ENCODE assay signal across 18 cellular contexts in the genomic region with DNA sequence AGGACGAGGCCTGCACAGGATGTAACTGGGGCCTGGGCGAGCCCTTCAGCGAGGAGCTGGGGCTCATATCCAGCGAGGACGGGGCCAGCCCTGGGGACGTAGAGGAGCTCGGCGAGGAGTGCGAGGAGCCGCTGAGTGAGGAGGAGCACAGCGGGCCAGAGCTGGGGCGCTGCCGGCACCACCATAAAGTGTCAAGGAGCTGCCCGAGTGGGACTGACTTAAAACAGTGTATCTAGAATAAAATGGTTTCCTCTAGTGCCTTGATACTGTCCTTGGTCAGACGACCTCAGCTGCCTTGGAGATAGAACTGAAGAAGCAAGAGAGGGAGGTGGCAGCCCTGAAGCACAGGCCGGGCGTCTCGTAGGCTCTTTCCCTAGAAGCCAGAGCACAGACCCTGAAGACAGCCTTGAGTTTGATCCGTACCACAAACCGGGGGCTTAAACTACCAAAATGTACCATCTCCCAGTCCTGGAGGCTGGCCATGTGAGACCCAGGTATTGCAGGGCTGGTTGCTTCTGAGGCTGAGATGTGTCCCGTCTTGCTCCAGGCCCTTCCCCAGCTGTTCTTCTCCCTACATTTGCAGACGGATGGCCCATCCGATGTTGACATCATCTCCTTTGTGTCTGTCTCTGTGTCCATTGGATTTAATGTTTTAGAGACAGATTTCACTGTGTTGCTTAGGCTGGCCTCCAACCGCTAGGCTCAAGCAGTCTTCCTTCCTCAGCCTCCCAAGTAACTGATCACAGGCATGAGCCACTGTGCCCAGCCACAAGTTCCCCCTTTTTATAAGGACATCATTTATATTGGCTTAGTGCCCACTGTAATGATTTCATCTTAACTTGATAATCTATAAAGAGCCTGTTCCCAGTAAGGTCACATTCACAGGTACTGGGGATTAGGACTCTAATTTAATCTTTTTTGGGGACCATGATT. TPM values are rescaled to one million over a fixed set of nuclear protein-coding genes. Genes with fewer than 3 reads are reported as not detected.
A peak's percentile ranks its signal among the peaks of the same experiment; 100 is the strongest.
DNase-seq lines count a peak whose midpoint lies in the region; ATAC-seq, FAIRE-seq and TF ChIP-seq lines count a peak whose summit lies in the region.
"Had no signal": no experiment of that assay in that cellular context is flagged by ENCODE, and none has a peak within 500 bp of the region (broad histone marks: within the 10 kb centered on the region; RNA-seq: fewer than 3 reads in every experiment).

No MANE protein-coding gene starts in this region.

- peaks cover 57% of the 10 kb centered on the region for H3K4me1 Mint-ChIP-seq in T-helper 17 cell

- POLR2A ChIA-PET in HepG2 (lab: Yijun Ruan, JAX) = no interaction called here

- H3K27me3 Mint-ChIP-seq in T-helper 17 cell = no peaks in the 10 kb centered on the region
- H3K27me3 Mint-ChIP-seq: activated B cell treated with CpG ODN at 0.5 μM for 24 hours had no signal

- H3K27ac ChIP-seq in HepG2 (ENCODE audit: extremely low read length, insufficient read depth, low read length) = no peak overlapping the region
- H3K27ac ChIP-seq: heart left ventricle, ovary had no signal

- no peak overlapping the region for H3K9ac ChIP-seq in HepG2 (ENCODE audit: insufficient read depth, low read depth, low read length)

- CTCF ChIA-PET in HepG2 (lab: Yijun Ruan, JAX; ENCODE audit: low intra/inter-chr PET ratio, low total read pairs) = no interaction called here

- H4K20me1 ChIP-seq in HepG2 (ENCODE audit: insufficient read depth, low read length) = peaks cover 18% of the 10 kb centered on the region; the same call in 1 of the 2 replicates

- no peaks in the 10 kb centered on the region for H3K4me1 ChIP-seq in HepG2 (ENCODE audit: insufficient read depth, low read length)

- H3K4me3 Mint-ChIP-seq in T-helper 17 cell = peak overlapping the region; percentile 52
- H3K4me3 Mint-ChIP-seq: activated B cell treated with CpG ODN at 0.5 μM for 24 hours had no signal

- H3K27me3 ChIP-seq in HepG2 (ENCODE audit: control insufficient read depth in 1 of 2, insufficient read depth in 2 of 2, low read length in 2 of 2) = no peaks in the 10 kb centered on the region
- H3K27me3 ChIP-seq: heart left ventricle, ovary had no signal

- peak; percentile 70 for DNase-seq in cardiac septum (ENCODE audit: low spot score)
- DNase-seq in left ventricle myocardium superior = no peak
- no peak for DNase-seq in T-helper 17 cell
- DNase-seq in HepG2 (ENCODE audit: low spot score) = no peak
- DNase-seq in middle frontal gyrus (ENCODE audit: extremely low spot score, low spot score) = no peak
- no peak for DNase-seq in islet precursor cell
- DNase-seq: activated B cell treated with CpG ODN at 0.5 μM for 24 hours; AML-193; DMS79; heart left ventricle; KG1; ovary; stimulated activated CD4-positive, alpha-beta T cell treated with anti-CD3 and anti-CD28 coated beads, Interleukin-4, amount 100 ng/mL, for 4 hours had no signal

- intact Hi-C loops in cardiac septum (cut with DNase I) = no loop called here
- intact Hi-C loops in left ventricle myocardium superior (cut with micrococcal nuclease) = no loop called here
- intact Hi-C loops in HepG2 (cut with micrococcal nuclease; ENCODE audit: unreplicated experiment) = loop anchor here (5.0 kb wide), 1 partner anchor 205 kb away; no protein-coding TSS in a partner anchor

- H3K4me3 ChIP-seq in HepG2 (replicated peaks in 1 of 3; ENCODE audit: insufficient read depth in 1 of 3, low read depth in 2 of 3, low read length in 3 of 3) = no peak overlapping the region
- H3K4me3 ChIP-seq: heart left ventricle, ovary had no signal

- H2AFZ ChIP-seq in HepG2 (ENCODE audit: low read length) = no peak overlapping the region

- ATAC-seq in left ventricle myocardium superior = no peak
- ATAC-seq in T-helper 17 cell = peak; percentile 12
- ATAC-seq in HepG2 = no peak; the same call in 2 of the 3 replicates
- ATAC-seq in HG03439 (IDR thresholded peaks at IDR 0.05; ENCODE audit: unreplicated experiment) = no peak
- no peak for ATAC-seq in HG02981 (IDR thresholded peaks at IDR 0.05; ENCODE audit: unreplicated experiment)

- peaks cover 15% of the 10 kb centered on the region for H3K36me3 Mint-ChIP-seq in T-helper 17 cell (ENCODE audit: low read depth)

- no peak for TF ChIP-seq EP300 in HepG2 (IDR thresholded peaks at IDR 0.05; ENCODE audit: low read depth in 2 of 2, low read length in 2 of 2)
- TF ChIP-seq EP300 in HepG2 (CRISPR knock-in tag; IDR thresholded peaks at IDR 0.05; ENCODE audit: borderline replicate concordance) = no peak

- no peak overlapping the region for H3K4me2 ChIP-seq in HepG2 (ENCODE audit: low read depth, low read length)

- peaks cover 32 to 81% of the 10 kb centered on the region in 2 experiments for H3K36me3 ChIP-seq in HepG2 (replicated peaks in 1 of 2; ENCODE audit: control insufficient read depth in 1 of 2, insufficient read depth in 2 of 2, low read length in 2 of 2)
- H3K36me3 ChIP-seq: ovary had no signal

- no peak for TF ChIP-seq CTCF in HepG2 (CRISPR knock-in tag; IDR thresholded peaks at IDR 0.05)

- H3K9me3 ChIP-seq in T-helper 17 cell (ENCODE audit: control insufficient read depth, low read length, poor library complexity, severe bottlenecking) (no peaks in the 10 kb centered on the region), HepG2 (ENCODE audit: low read length) (no peaks in the 10 kb centered on the region)
- H3K9me3 ChIP-seq: heart left ventricle, ovary had no signal

- H3K27ac Mint-ChIP-seq in T-helper 17 cell = peak overlapping the region; percentile 91
- H3K27ac Mint-ChIP-seq: activated B cell treated with CpG ODN at 0.5 μM for 24 hours had no signal

- no TSS peak for BruUV-seq in HepG2 (replicated peaks; lab: Mats Ljungman, UMichigan)

- TF ChIP-seq RAD21 in HepG2 (CRISPR knock-in tag; IDR thresholded peaks at IDR 0.05) = no peak

- 92% methylated on average over 22 of the region's 24 CpGs for WGBS in HepG2 (ENCODE audit: low lambda C conversion rate)

- in situ Hi-C loops in HepG2 (cut with HindIII; ENCODE audit: extremely low pct_ligation_motif_present, low pct_unique_long_range_greater_than_20kb) = no loop called here

- no peak for TF ChIP-seq POLR2A in HepG2 (IDR thresholded peaks at IDR 0.05; ENCODE audit: insufficient read depth in 1 of 2, low read depth in 2 of 2, low read length in 2 of 2)

- H3K79me2 ChIP-seq in HepG2 (ENCODE audit: insufficient read depth, low read length) = peaks cover 25% of the 10 kb centered on the region

- FAIRE-seq in HepG2 (lab: Jason Lieb, UNC) = no peak
- FAIRE-seq: H54, keratinocyte, urothelium cell line had no signal

TF ChIP-seq in HepG2, 621 proteins besides CTCF, POLR2A, EP300 and RAD21:
- TF ChIP-seq ZNF660 (CRISPR knock-in tag; IDR thresholded peaks at IDR 0.05; ENCODE audit: borderline replicate concordance, low read depth) (no peak), AGO2 (optimal IDR thresholded peaks at IDR 0.05; ENCODE audit: low read depth, low read length) (peak; percentile 63), NFE2L1 (CRISPR knock-in tag; IDR thresholded peaks at IDR 0.05; ENCODE audit: borderline replicate concordance) (no peak)

RNA-seq across cellular contexts. Expression of a gene that starts 35.8 kb away (rescaled TPM):
- total RNA-seq in cardiac septum (171 TPM), left ventricle myocardium superior (193 TPM), T-helper 17 cell (100 to 1,000 TPM; 266 to 278 TPM), HepG2 (2016; rRNA removed; fragmentation: Illumina TruSeq; extraction: Trizol) (53.9 and 72.9 TPM in 2 replicates)
- total RNA-seq in HepG2 (2016; cell fraction: cytosol; rRNA removed; fragmentation: Illumina TruSeq; extraction: Trizol; ENCODE audit: low read depth) = 51.7 and 58.5 TPM in 2 replicates
- total RNA-seq in HepG2 (2016; cell fraction: insoluble cytoplasmic fraction; rRNA removed; fragmentation: Illumina TruSeq; extraction: Trizol) = 57.3 and 66.0 TPM in 2 replicates
- total RNA-seq in HepG2 (2016; cell fraction: membrane; rRNA removed; fragmentation: Illumina TruSeq; extraction: Trizol) = 37.1 and 38.2 TPM in 2 replicates
- total RNA-seq in HepG2 (2016; cell fraction: nucleus; rRNA removed; fragmentation: Illumina TruSeq; extraction: Trizol) = 31.6 and 33.1 TPM in 2 replicates
- polyA plus RNA-seq in HepG2 (2011; rRNA removed) = 27.1 and 29.9 TPM in 2 replicates
- polyA plus RNA-seq in HepG2 (2011; cell fraction: cytosol; rRNA removed) = 14.8 and 23.9 TPM in 2 replicates
- polyA plus RNA-seq in HepG2 (2011; cell fraction: nucleus; rRNA removed) = 22.1 and 25.2 TPM in 2 replicates
- polyA plus RNA-seq in HepG2 (2012) = 61.9 and 67.0 TPM in 2 replicates
- 15.6 and 19.2 TPM in 2 replicates for polyA plus RNA-seq in HepG2 (2016; cell fraction: cytosol; fragmentation: Illumina TruSeq; extraction: Trizol; ENCODE audit: low read depth)
- polyA plus RNA-seq in HepG2 (2016; cell fraction: insoluble cytoplasmic fraction; fragmentation: Illumina TruSeq; extraction: Trizol; ENCODE audit: low read depth) = 96.0 and 98.3 TPM in 2 replicates
- polyA plus RNA-seq in HepG2 (2016; cell fraction: membrane; fragmentation: Illumina TruSeq; extraction: Trizol; ENCODE audit: low read depth) = 29.1 and 33.0 TPM in 2 replicates
- 55.8 and 62.6 TPM in 2 replicates for polyA plus RNA-seq in HepG2 (2016; cell fraction: nucleus; fragmentation: Illumina TruSeq; extraction: Trizol; ENCODE audit: insufficient read depth, low read depth)
- polyA minus RNA-seq in HepG2 (2011; rRNA and poly(A)+ RNA removed; ENCODE audit: low replicate concordance) = 18.1 and 22.3 TPM in 2 replicates
- polyA minus RNA-seq in HepG2 (2011; cell fraction: cytosol; rRNA and poly(A)+ RNA removed) = 25.6 and 28.2 TPM in 2 replicates
- 43.9 and 51.2 TPM in 2 replicates for polyA minus RNA-seq in HepG2 (2011; cell fraction: nucleus; rRNA and poly(A)+ RNA removed)
